In genomic region chr2:197909377-197909776, GRCh38 we compare ENCODE assay signal across 11 cellular contexts.
A peak's percentile ranks its signal among the peaks of the same experiment; 100 is the strongest.
DNase-seq lines count a peak whose midpoint lies in the region; ATAC-seq, FAIRE-seq and TF ChIP-seq lines count a peak whose summit lies in the region.
"Had no signal": no experiment of that assay in that cellular context is flagged by ENCODE, and none has a peak within 500 bp of the region (broad histone marks: within the 10 kb centered on the region; RNA-seq: fewer than 3 reads in every experiment).

No MANE protein-coding gene starts in this region.

- RAD21 ChIA-PET in GM12878 (lab: Charles Lee; ENCODE audit: unreplicated experiment) = interaction anchor here (0.6 to 1.4 kb wide), 5 partner anchors 20 to 216 kb away, joined by 3 to 5 read pairs (median 3); no protein-coding TSS in a partner anchor

- H3K4me2 ChIP-seq in GM12878 (ENCODE audit: control insufficient read depth, insufficient read depth) = no peak overlapping the region

- TF ChIP-seq EP300 in GM12878 (IDR thresholded peaks at IDR 0.05; ENCODE audit: borderline replicate concordance in 1 of 2, control insufficient read depth in 1 of 2, low read depth in 2 of 2, low read length in 2 of 2) = no peak

- ATAC-seq in HG02610 (IDR thresholded peaks at IDR 0.05; ENCODE audit: unreplicated experiment) = peak; percentile 83
- ATAC-seq in GM12878 = peak; percentile 60
- no peak for ATAC-seq in GM19463 (IDR thresholded peaks at IDR 0.05; ENCODE audit: unreplicated experiment)
- ATAC-seq in esophagus mucosa = no peak
- ATAC-seq in GM18909 (IDR thresholded peaks at IDR 0.05; ENCODE audit: poor library complexity, unreplicated experiment) = no peak

- DNase-seq in AG09319 (ENCODE audit: extremely low read depth, low read depth) (peak; percentile 28), GM12878 (ENCODE audit: low read depth, low spot score) (no peak), NCI-H2196 treated with DMSO at 0.1 percent for 48 hours (lab: John Stamatoyannopoulos, UW; ENCODE audit: unreplicated experiment) (no peak)
- DNase-seq: endodermal cell; stimulated activated CD4-positive, alpha-beta T cell treated with anti-CD3 and anti-CD28 coated beads, Interleukin-12 subunit alpha, Interleukin-12 subunit beta, amount 100 ng/mL, for 4 hours; stimulated activated naive CD4-positive, alpha-beta T cell treated with Interleukin-2 at 50 U/mL for 16 hours had no signal

- H3K79me2 ChIP-seq in GM12878 (ENCODE audit: control insufficient read depth, insufficient read depth, low read length) = no peaks in the 10 kb centered on the region

- H4K20me1 ChIP-seq in GM12878 (ENCODE audit: control insufficient read depth, insufficient read depth) = no peaks in the 10 kb centered on the region

- no peaks in the 10 kb centered on the region for H3K9me3 ChIP-seq in GM12878 (replicated peaks; ENCODE audit: control insufficient read depth, insufficient read depth, low read length)

- H2AFZ ChIP-seq in GM12878 (ENCODE audit: control insufficient read depth, low read depth, low read length) = no peak overlapping the region

- H3K27me3 ChIP-seq in GM12878 (replicated peaks in 1 of 2; ENCODE audit: control insufficient read depth in 2 of 2, insufficient read depth in 2 of 2, low read length in 1 of 2) (no peaks in the 10 kb centered on the region), layer of hippocampus (ENCODE audit: control insufficient read depth, insufficient read depth, low read length) (no peaks in the 10 kb centered on the region)

- no peak for TF ChIP-seq POLR2A in GM12878 (IDR thresholded peaks at IDR 0.05; ENCODE audit: low read depth, low read length)

- H3K36me3 ChIP-seq in GM12878 (ENCODE audit: control insufficient read depth in 2 of 2, insufficient read depth in 2 of 2, low read length in 1 of 2) = no peaks in the 10 kb centered on the region

- in situ Hi-C loops in GM12878 (cut with MboI) = no loop called here

- BruUV-seq in GM12878 (replicated peaks; lab: Mats Ljungman, UMichigan) = no TSS peak

- no peak overlapping the region for H3K4me3 ChIP-seq in GM12878

- POLR2A ChIA-PET in GM12878 (lab: Charles Lee) = interaction anchor here (0.5 to 0.6 kb wide), 2 partner anchors 10 to 217 kb away, joined by 3 to 5 read pairs; no protein-coding TSS in a partner anchor

- CTCF ChIA-PET in GM12878 (lab: Yijun Ruan, JAX) = interaction anchor here (0.6 to 1.8 kb wide), 6 partner anchors 34 to 1193 kb away, joined by 3 to 8 read pairs (median 3); no protein-coding TSS in a partner anchor

- no peak for TF ChIP-seq RAD21 in GM12878 (IDR thresholded peaks at IDR 0.05; ENCODE audit: insufficient read depth, low read depth, low read length)

- intact Hi-C loops in GM12878 (cut with micrococcal nuclease; ENCODE audit: unreplicated experiment) = no loop called here

- H3K27ac ChIP-seq in GM12878 (ENCODE audit: control insufficient read depth, insufficient read depth) (no peak overlapping the region), layer of hippocampus (ENCODE audit: low read depth, low read length) (peak overlapping the region; percentile 30)

- 38% methylated on average over 4 of the region's 4 CpGs for WGBS in GM12878 (ENCODE audit: insufficient coverage, insufficient replicate concordance, low lambda C conversion rate, missing lambda C conversion rate)

- SMC1A ChIA-PET in GM12878 (lab: Charles Lee; ENCODE audit: uncharacterized antibody, unreplicated experiment) = interaction anchor here (0.8 to 2.2 kb wide), 14 partner anchors 10 to 218 kb away, joined by 3 to 9 read pairs (median 3); no protein-coding TSS in a partner anchor

- no peak overlapping the region for H3K9ac ChIP-seq in GM12878 (ENCODE audit: control insufficient read depth, insufficient read depth, low read length)

- H3K4me1 ChIP-seq in GM12878 (ENCODE audit: control insufficient read depth, insufficient read depth, low read length) = no peaks in the 10 kb centered on the region

- no peak for TF ChIP-seq CTCF in AG09319 (IDR thresholded peaks at IDR 0.05; ENCODE audit: low read depth, low read length)
- no peak for TF ChIP-seq CTCF in GM12878 (IDR thresholded peaks at IDR 0.05 in 2 of 3, conservative IDR thresholded peaks at IDR 0.05 in 1 of 3; ENCODE audit: control insufficient read depth in 2 of 3, extremely low read depth in 1 of 3, insufficient read depth in 1 of 3, low read depth in 3 of 3, low read length in 3 of 3)

- FAIRE-seq in GM12878 (lab: Jason Lieb, UNC) = no peak

TF ChIP-seq in GM12878, 131 proteins besides CTCF, POLR2A, EP300 and RAD21 (continues in another document):
- TF ChIP-seq IKZF1 (conservative IDR thresholded peaks at IDR 0.05) = peak; percentile 44
- no peak for TF ChIP-seq PAX5 (IDR thresholded peaks at IDR 0.05; ENCODE audit: borderline replicate concordance, low read depth, low read length)
- no peak for TF ChIP-seq NRF1 (conservative IDR thresholded peaks at IDR 0.05; ENCODE audit: low read depth, low read length)
- TF ChIP-seq ZBTB33 (IDR thresholded peaks at IDR 0.05) = no peak
- TF ChIP-seq MLLT1 (IDR thresholded peaks at IDR 0.05) = no peak
- TF ChIP-seq JUNB (IDR thresholded peaks at IDR 0.05) = no peak
- TF ChIP-seq NR2C1 (IDR thresholded peaks at IDR 0.05) = no peak
- TF ChIP-seq ZNF24 (IDR thresholded peaks at IDR 0.05) = no peak
- no peak for TF ChIP-seq YY1 (IDR thresholded peaks at IDR 0.05; ENCODE audit: low read depth, low read length)
- TF ChIP-seq STAT1 (conservative IDR thresholded peaks at IDR 0.05) = no peak
- no peak for TF ChIP-seq BACH1 (IDR thresholded peaks at IDR 0.05; ENCODE audit: borderline replicate concordance)
- no peak for TF ChIP-seq KLF5 (IDR thresholded peaks at IDR 0.05; ENCODE audit: partially characterized antibody)
- no peak for TF ChIP-seq BCL11A (IDR thresholded peaks at IDR 0.05; ENCODE audit: low read depth, low read length)
- TF ChIP-seq ZNF207 (IDR thresholded peaks at IDR 0.05; ENCODE audit: borderline replicate concordance) = no peak
- peak; percentile 37; the same call in 1 of the 2 replicates for TF ChIP-seq RUNX3 (IDR thresholded peaks at IDR 0.05; ENCODE audit: low read length)
- no peak for TF ChIP-seq REST (IDR thresholded peaks at IDR 0.05; ENCODE audit: low read depth, low read length)
- TF ChIP-seq MTA2 (IDR thresholded peaks at IDR 0.05; ENCODE audit: low read depth) = no peak

Comparison
In these comparisons a context has a peak if more than half of its experiments do, and no peak if none do; other contexts are left out.
1. ATAC-seq: peak in HG02610 (single experiment) and GM12878 (single experiment); none in GM19463 (single experiment), esophagus mucosa (single experiment) and GM18909 (single experiment).